Comparison of ENCODE assay signal across 32 cellular contexts in genomic region chr5:34553544-34553943, GRCh38.
"Had no signal": no experiment of that assay in that cellular context is flagged by ENCODE, and none has a peak within 500 bp of the region (broad histone marks: within the 10 kb centered on the region; RNA-seq: fewer than 3 reads in every experiment).

No MANE protein-coding gene starts in this region.

- FAIRE-seq: colon, frontal cortex had no signal

- H3K9me3 ChIP-seq: body of pancreas, breast epithelium had no signal

- DNase-seq: activated CD4-positive, alpha-beta memory T cell treated with anti-CD3 and anti-CD28 coated beads, Interleukin-2, amount 10 ng/mL, durations not matched to agents 7 days and 5 days; activated CD4-positive, alpha-beta T cell treated with anti-CD3 and anti-CD28 coated beads for 1 hour; activated CD4-positive, alpha-beta T cell treated with anti-CD3 and anti-CD28 coated beads for 4 hours; activated CD4-positive, alpha-beta T cell treated with anti-CD3 and anti-CD28 coated beads, Interleukin-2, amount 10 ng/mL, durations not matched to agents 7 days and 5 days; activated CD4-positive, alpha-beta T cell treated with anti-CD3 and anti-CD28 coated beads, Interleukin-2, amount 50 U/mL, for 4 hours; activated CD8-positive, alpha-beta memory T cell treated with anti-CD3 and anti-CD28 coated beads, Interleukin-2, amount 50 U/mL, for 48 hours; activated gamma-delta T cell; activated naive CD4-positive, alpha-beta T cell treated with anti-CD3 and anti-CD28 coated beads, Interleukin-2, amount 50 U/mL, for 16 hours; activated naive CD4-positive, alpha-beta T cell treated with Interleukin-2 at 50 U/mL for 16 hours; activated T-cell treated with anti-CD3 and anti-CD28 coated beads for 4 hours; activated T-cell treated with anti-CD3 and anti-CD28 coated beads, Interleukin-2, amount 50 U/mL, for 24 hours; activated T-cell treated with anti-CD3 and anti-CD28 coated beads, Interleukin-2, amount 50 U/mL, for 72 hours; amniotic stem cell; body of pancreas; cortex of kidney; dermis blood vessel endothelial cell; effector CD4-positive, alpha-beta T cell; effector memory CD8-positive, alpha-beta T cell; foreskin fibroblast; head of caudate nucleus; T-helper 1 cell; T-helper 17 cell; T1000 had no signal

- H3K9me3 Mint-ChIP-seq: activated CD4-positive, alpha-beta memory T cell treated with anti-CD3 and anti-CD28 coated beads, Interleukin-2, amount 10 ng/mL, durations not matched to agents 7 days and 5 days; activated CD4-positive, alpha-beta T cell treated with anti-CD3 and anti-CD28 coated beads, Interleukin-2, amount 10 ng/mL, durations not matched to agents 7 days and 5 days; activated T-cell treated with anti-CD3 and anti-CD28 coated beads, Interleukin-2, amount 50 U/mL, for 24 hours; activated T-cell treated with anti-CD3 and anti-CD28 coated beads, Interleukin-2, amount 50 U/mL, for 72 hours; central memory CD8-positive, alpha-beta T cell; effector memory CD8-positive, alpha-beta T cell; T-helper 2 cell treated with Interferon-gamma antibody and Interleukin-4, amounts not matched to agents 5 μg/mL and 100 μg/mL, for 36 hours had no signal

- H3K4me3 Mint-ChIP-seq: activated CD4-positive, alpha-beta memory T cell treated with anti-CD3 and anti-CD28 coated beads, Interleukin-2, amount 10 ng/mL, durations not matched to agents 7 days and 5 days; activated CD4-positive, alpha-beta T cell treated with anti-CD3 and anti-CD28 coated beads, Interleukin-2, amount 10 ng/mL, durations not matched to agents 7 days and 5 days; activated naive CD8-positive, alpha-beta T cell; activated T-cell treated with anti-CD3 and anti-CD28 coated beads, Interleukin-2, amount 50 U/mL, for 24 hours; activated T-cell treated with anti-CD3 and anti-CD28 coated beads, Interleukin-2, amount 50 U/mL, for 72 hours; central memory CD8-positive, alpha-beta T cell; effector memory CD8-positive, alpha-beta T cell; T-helper 17 cell; T-helper 2 cell treated with Interferon-gamma antibody and Interleukin-4, amounts not matched to agents 5 μg/mL and 100 μg/mL, for 36 hours had no signal

- ATAC-seq: activated T-cell treated with anti-CD3 and anti-CD28 coated beads, Interleukin-2, amount 50 U/mL, for 72 hours; body of pancreas; effector memory CD8-positive, alpha-beta T cell; esophagus mucosa; T-helper 17 cell had no signal

- H3K36me3 Mint-ChIP-seq: activated naive CD8-positive, alpha-beta T cell had no signal

- H3K27ac ChIP-seq: body of pancreas, cardiac muscle cell, epithelial cell of prostate had no signal

- H3K4me1 ChIP-seq: breast epithelium had no signal

- H3K4me1 Mint-ChIP-seq: activated CD4-positive, alpha-beta memory T cell treated with anti-CD3 and anti-CD28 coated beads, Interleukin-2, amount 10 ng/mL, durations not matched to agents 7 days and 5 days; activated CD4-positive, alpha-beta T cell treated with anti-CD3 and anti-CD28 coated beads, Interleukin-2, amount 10 ng/mL, durations not matched to agents 7 days and 5 days; central memory CD8-positive, alpha-beta T cell; T-helper 17 cell had no signal

- H3K27me3 ChIP-seq: body of pancreas, breast epithelium, cardiac muscle cell had no signal

- H3K4me3 ChIP-seq: body of pancreas, breast epithelium, cardiac muscle cell had no signal

- H3K36me3 ChIP-seq: breast epithelium, cardiac muscle cell had no signal

- H3K27ac Mint-ChIP-seq: activated CD4-positive, alpha-beta memory T cell treated with anti-CD3 and anti-CD28 coated beads, Interleukin-2, amount 10 ng/mL, durations not matched to agents 7 days and 5 days; activated CD4-positive, alpha-beta T cell treated with anti-CD3 and anti-CD28 coated beads, Interleukin-2, amount 10 ng/mL, durations not matched to agents 7 days and 5 days; activated naive CD8-positive, alpha-beta T cell; activated T-cell treated with anti-CD3 and anti-CD28 coated beads, Interleukin-2, amount 50 U/mL, for 24 hours; activated T-cell treated with anti-CD3 and anti-CD28 coated beads, Interleukin-2, amount 50 U/mL, for 72 hours; effector memory CD8-positive, alpha-beta T cell; T-helper 17 cell; T-helper 2 cell treated with Interferon-gamma antibody and Interleukin-4, amounts not matched to agents 5 μg/mL and 100 μg/mL, for 36 hours had no signal
